In genomic region chr2:202355993-202356505, GRCh38 we compare ENCODE assay signal across 21 cellular contexts.
"Had no signal": no experiment of that assay in that cellular context is flagged by ENCODE, and none has a peak within 500 bp of the region (broad histone marks: within the 10 kb centered on the region; RNA-seq: fewer than 3 reads in every experiment).

No MANE protein-coding gene starts in this region.

- H3K4me2 ChIP-seq: neural progenitor cell had no signal

- H3K27me3 ChIP-seq: breast epithelium, heart left ventricle, neural progenitor cell, stomach, suprapubic skin, tibial nerve had no signal

- H3K9ac ChIP-seq: neural progenitor cell had no signal

- H2AFZ ChIP-seq: neural progenitor cell had no signal

- H3K27ac ChIP-seq: breast epithelium, coronary artery, heart left ventricle, lower lobe of right lung, neural progenitor cell, stomach, suprapubic skin, tibial nerve had no signal

- FAIRE-seq: kidney had no signal

- DNase-seq: activated B cell treated with CpG ODN at 0.5 μM for 24 hours; activated CD4-positive, alpha-beta T cell treated with anti-CD3 and anti-CD28 coated beads for 36 hours; activated CD4-positive, alpha-beta T cell treated with anti-CD3 and anti-CD28 coated beads, Interleukin-2, amount 50 U/mL, for 4 hours; activated CD8-positive, alpha-beta memory T cell treated with anti-CD3 and anti-CD28 coated beads, Interleukin-2, amount 50 U/mL, for 4 hours; activated naive CD4-positive, alpha-beta T cell treated with Interleukin-2 at 50 U/mL for 16 hours; activated naive CD8-positive, alpha-beta T cell treated with anti-CD3 and anti-CD28 coated beads for 36 hours; activated T-cell treated with anti-CD3 and anti-CD28 coated beads, Interleukin-2, amount 50 U/mL, for 48 hours; heart left ventricle; kidney; lower lobe of right lung; naive thymus-derived CD4-positive, alpha-beta T cell; stimulated activated CD4-positive, alpha-beta T cell treated with anti-CD3 and anti-CD28 coated beads, Interleukin-2, amount 100 ng/mL, for 24 hours; stomach; T-helper 1 cell had no signal

- H3K27ac Mint-ChIP-seq: activated B cell treated with CpG ODN at 0.5 μM for 24 hours; activated CD4-positive, alpha-beta T cell treated with anti-CD3 and anti-CD28 coated beads for 36 hours; activated naive CD8-positive, alpha-beta T cell treated with anti-CD3 and anti-CD28 coated beads for 36 hours; naive thymus-derived CD4-positive, alpha-beta T cell; neural progenitor cell; stimulated activated memory B cell treated with anti-CD40 and anti-IgM and Interleukin-4, amounts not matched to agents 10 μg/mL and 1 μg/mL and 100 μg/mL, for 72 hours had no signal

- H3K4me1 ChIP-seq: breast epithelium, heart left ventricle, lower lobe of right lung, neural progenitor cell, stomach, suprapubic skin, tibial nerve had no signal

- H3K27me3 Mint-ChIP-seq: activated B cell treated with CpG ODN at 0.5 μM for 24 hours; activated CD4-positive, alpha-beta T cell treated with anti-CD3 and anti-CD28 coated beads for 36 hours; activated naive CD8-positive, alpha-beta T cell treated with anti-CD3 and anti-CD28 coated beads for 36 hours; stimulated activated memory B cell treated with anti-CD40 and anti-IgM and Interleukin-4, amounts not matched to agents 10 μg/mL and 1 μg/mL and 100 μg/mL, for 72 hours had no signal

- H3K4me1 Mint-ChIP-seq: activated B cell treated with CpG ODN at 0.5 μM for 24 hours; activated CD4-positive, alpha-beta T cell treated with anti-CD3 and anti-CD28 coated beads for 36 hours; activated naive CD8-positive, alpha-beta T cell treated with anti-CD3 and anti-CD28 coated beads for 36 hours; naive thymus-derived CD4-positive, alpha-beta T cell; neural progenitor cell; stimulated activated memory B cell treated with anti-CD40 and anti-IgM and Interleukin-4, amounts not matched to agents 10 μg/mL and 1 μg/mL and 100 μg/mL, for 72 hours had no signal

- H3K9me3 Mint-ChIP-seq: activated B cell treated with CpG ODN at 0.5 μM for 24 hours; activated naive CD8-positive, alpha-beta T cell treated with anti-CD3 and anti-CD28 coated beads for 36 hours; neural progenitor cell; stimulated activated memory B cell treated with anti-CD40 and anti-IgM and Interleukin-4, amounts not matched to agents 10 μg/mL and 1 μg/mL and 100 μg/mL, for 72 hours had no signal

- H3K9me3 ChIP-seq: breast epithelium, heart left ventricle, lower lobe of right lung, stomach, suprapubic skin, tibial nerve had no signal

- H3K36me3 ChIP-seq: breast epithelium, heart left ventricle, lower lobe of right lung, neural progenitor cell, suprapubic skin had no signal

- ATAC-seq: activated CD4-positive, alpha-beta T cell treated with anti-CD3 and anti-CD28 coated beads for 36 hours; heart left ventricle; left lobe of liver; lower lobe of right lung; naive thymus-derived CD4-positive, alpha-beta T cell; stimulated activated memory B cell treated with anti-CD40 and anti-IgM and Interleukin-4, amounts not matched to agents 10 μg/mL and 1 μg/mL and 100 μg/mL, for 72 hours had no signal

- H3K4me3 ChIP-seq: breast epithelium, coronary artery, heart left ventricle, lower lobe of right lung, neural progenitor cell, stomach, suprapubic skin, tibial nerve had no signal

- H3K36me3 Mint-ChIP-seq: activated naive CD8-positive, alpha-beta T cell treated with anti-CD3 and anti-CD28 coated beads for 36 hours; neural progenitor cell; stimulated activated memory B cell treated with anti-CD40 and anti-IgM and Interleukin-4, amounts not matched to agents 10 μg/mL and 1 μg/mL and 100 μg/mL, for 72 hours had no signal

- H3K4me3 Mint-ChIP-seq: activated B cell treated with CpG ODN at 0.5 μM for 24 hours; activated CD4-positive, alpha-beta T cell treated with anti-CD3 and anti-CD28 coated beads for 36 hours; activated naive CD8-positive, alpha-beta T cell treated with anti-CD3 and anti-CD28 coated beads for 36 hours; naive thymus-derived CD4-positive, alpha-beta T cell; neural progenitor cell; stimulated activated memory B cell treated with anti-CD40 and anti-IgM and Interleukin-4, amounts not matched to agents 10 μg/mL and 1 μg/mL and 100 μg/mL, for 72 hours had no signal
